Comparison of ENCODE assay signal across 24 cellular contexts in the genomic region with DNA sequence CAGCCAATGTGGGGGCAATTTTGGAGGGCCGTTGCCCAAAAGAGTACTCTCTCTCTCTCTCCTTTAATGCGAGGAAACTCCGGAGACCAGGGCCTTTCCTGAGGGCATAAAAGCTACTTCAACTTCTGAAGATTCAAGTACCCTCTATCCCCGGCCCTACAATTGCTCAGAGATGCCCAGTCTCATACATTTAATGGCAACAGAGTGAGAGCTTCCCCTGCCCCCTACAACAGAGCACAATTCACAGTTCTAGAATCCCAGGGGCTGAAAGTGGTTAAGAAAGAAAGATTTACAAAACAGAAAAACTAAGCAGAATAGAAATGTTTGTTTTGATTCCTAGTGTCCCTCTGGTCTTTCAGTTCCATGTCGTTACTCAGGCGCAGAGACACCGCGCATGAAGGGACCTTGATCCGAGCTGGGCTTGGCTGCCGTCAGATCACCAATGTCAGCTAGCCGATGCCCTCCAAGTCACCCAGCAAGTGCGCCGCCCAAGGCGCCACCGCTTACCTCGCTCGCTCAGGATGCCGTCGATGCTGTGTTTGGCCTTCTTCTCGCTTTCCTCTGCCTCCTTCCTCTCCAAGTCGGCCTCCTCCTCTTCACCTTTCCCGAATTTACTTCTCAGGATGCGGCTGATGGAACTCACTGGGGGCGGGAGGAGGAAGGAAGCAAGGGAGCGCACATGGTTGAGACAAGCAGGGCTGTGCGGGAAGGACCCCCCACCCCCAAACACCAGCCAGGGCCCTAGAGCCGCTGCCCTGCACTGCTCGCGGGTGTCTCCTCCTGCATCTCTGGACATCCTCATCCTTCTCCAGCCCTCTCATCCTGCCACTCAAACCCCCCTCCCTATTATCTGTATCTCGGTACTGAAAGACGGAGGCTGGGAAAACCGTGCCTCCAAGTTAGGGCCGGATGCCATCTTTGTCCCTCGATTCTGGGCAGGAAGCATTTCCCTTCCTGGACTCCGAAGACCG. TPM values are rescaled to one million over a fixed set of nuclear protein-coding genes. Genes with fewer than 3 reads are reported as not detected.
A peak's percentile ranks its signal among the peaks of the same experiment; 100 is the strongest.
DNase-seq lines count a peak whose midpoint lies in the region; ATAC-seq, FAIRE-seq and TF ChIP-seq lines count a peak whose summit lies in the region.
"Had no signal": no experiment of that assay in that cellular context is flagged by ENCODE, and none has a peak within 500 bp of the region (broad histone marks: within the 10 kb centered on the region; RNA-seq: fewer than 3 reads in every experiment).

No MANE protein-coding gene starts in this region.

- peak overlapping the region; percentile 54; the same call in 1 of the 2 replicates for H2AK5ac ChIP-seq in H1 (ENCODE audit: low read depth, low read length)

- peak overlapping the region; percentile 29 for H3K27ac ChIP-seq in A673 (ENCODE audit: low read depth, low read length, poor library complexity, severe bottlenecking)
- no peak overlapping the region for H3K27ac ChIP-seq in HUES6 (ENCODE audit: low read depth, low read length)
- no peak overlapping the region for H3K27ac ChIP-seq in H1 (ENCODE audit: low read depth, low read length)
- H3K27ac ChIP-seq: A549, right atrium auricular region had no signal

- H2BK5ac ChIP-seq in H1 (ENCODE audit: low read depth, low read length), result no peak overlapping the region

- peak overlapping the region in 1 of 3 experiments; percentile 61 for H3K27ac Mint-ChIP-seq in nephron
- no peak overlapping the region for H3K27ac Mint-ChIP-seq in activated naive CD4-positive, alpha-beta T cell treated with anti-CD3 and anti-CD28 coated beads, Interleukin-2, amount 50 U/mL, for 72 hours

- H3K79me2 ChIP-seq in H1 (ENCODE audit: control insufficient read depth in 1 of 2, insufficient read depth in 2 of 2, low read length in 2 of 2), result no peaks in the 10 kb centered on the region

- peak overlapping the region; percentile 59 to 88 (median 60) for H3K4me3 Mint-ChIP-seq in nephron

- CTCF ChIA-PET in A673 (lab: Charles Lee) (no interaction called here), H1 (lab: Charles Lee; ENCODE audit: partially characterized antibody) (interaction anchor here (1.2 to 4.1 kb wide), 8 partner anchors 9 to 269 kb away, joined by 5 to 19 read pairs (median 8); no protein-coding TSS in a partner anchor)

- no peak for TF ChIP-seq POLR2A in H1 (IDR thresholded peaks at IDR 0.05; ENCODE audit: control extremely low read depth in 1 of 2, low read depth in 2 of 2, low read length in 2 of 2)

- H2BK12ac ChIP-seq in H1 (ENCODE audit: low read depth, low read length), result peak overlapping the region; percentile 62; the same call in 1 of the 2 replicates

- TF ChIP-seq RAD21 in H1 (IDR thresholded peaks at IDR 0.05 in 1 of 2, conservative IDR thresholded peaks at IDR 0.05 in 1 of 2; ENCODE audit: low read depth in 2 of 2, low read length in 2 of 2), result no peak

- H4K91ac ChIP-seq in H1 (replicated peaks; ENCODE audit: insufficient read length, low read length), result no peak overlapping the region

- H3K4me1 ChIP-seq in A673 (ENCODE audit: insufficient read depth, low read length, poor library complexity, severe bottlenecking), result peaks cover 38% of the 10 kb centered on the region
- peaks cover 67% of the 10 kb centered on the region for H3K4me1 ChIP-seq in HUES6 (ENCODE audit: control insufficient read depth, insufficient read depth, low read length)
- H3K4me1 ChIP-seq in H1 (replicated peaks in 1 of 4; ENCODE audit: control insufficient read depth in 3 of 4, insufficient read depth in 4 of 4, low read length in 3 of 4), result peaks cover 19 to 32% (median 27%) of the 10 kb centered on the region in 4 experiments

- no peaks in the 10 kb centered on the region for H3K9me3 Mint-ChIP-seq in nephron
- H3K9me3 Mint-ChIP-seq in activated naive CD4-positive, alpha-beta T cell treated with anti-CD3 and anti-CD28 coated beads, Interleukin-2, amount 50 U/mL, for 72 hours, result peaks cover under 1 to 8% of the 10 kb centered on the region in 2 donors

- H3K27me3 ChIP-seq in A673 (replicated peaks; ENCODE audit: insufficient read depth, low read depth, low read length, poor library complexity), result no peaks in the 10 kb centered on the region
- H3K27me3 ChIP-seq in HUES6 (ENCODE audit: control insufficient read depth, insufficient read depth, low read length), result peaks cover 94% of the 10 kb centered on the region
- peaks cover 78 to 98% (median 90%) of the 10 kb centered on the region in 4 experiments for H3K27me3 ChIP-seq in H1 (replicated peaks in 1 of 4; ENCODE audit: control insufficient read depth in 3 of 4, extremely low read depth in 1 of 4, insufficient read depth in 3 of 4, low read length in 3 of 4)

- WGBS in H1 (ENCODE audit: extremely low coverage in 1 of 2, insufficient coverage in 1 of 2, insufficient read length in 1 of 2, insufficient replicate concordance in 2 of 2, low coverage in 1 of 2, low lambda C conversion rate in 2 of 2, missing lambda C conversion rate in 1 of 2), 2 experiments, result 5% methylated on average over 36 of the region's 36 CpGs; no CpG with 5 or more reads in 1 of the 2 experiments

- H3K14ac ChIP-seq in H1 (ENCODE audit: insufficient read length), result no peak overlapping the region

- no peak overlapping the region for H4K5ac ChIP-seq in H1 (ENCODE audit: insufficient read length, low read depth, low read length)

- FAIRE-seq in H1 (lab: Jason Lieb, UNC), result no peak
- FAIRE-seq: A549, GM18507 had no signal

- peaks cover 9% of the 10 kb centered on the region; the same call in 1 of the 2 replicates for H3K23me2 ChIP-seq in H1 (ENCODE audit: low read depth, low read length)

- H3K4ac ChIP-seq in H1 (replicated peaks; ENCODE audit: insufficient read length, low read depth, low read length), result no peak overlapping the region

- no peak overlapping the region for H2AFZ ChIP-seq in H1 (ENCODE audit: low read length)

- no peak overlapping the region for H2BK120ac ChIP-seq in H1 (replicated peaks; ENCODE audit: low read depth, low read length)

- H3K36me3 Mint-ChIP-seq in nephron (ENCODE audit: low read depth), result peaks cover 3% of the 10 kb centered on the region
- peaks cover 18 to 55% of the 10 kb centered on the region in 2 donors for H3K36me3 Mint-ChIP-seq in activated naive CD4-positive, alpha-beta T cell treated with anti-CD3 and anti-CD28 coated beads, Interleukin-2, amount 50 U/mL, for 72 hours

- DNase-seq in A673 (ENCODE audit: low spot score) (no peak), H1 (ENCODE audit: low read depth in 1 of 2, low spot score in 2 of 2) (peak in 1 of 2 experiments; percentile 64), kidney tubule cell (ENCODE audit: low spot score) (no peak), NCI-H2107 (lab: John Stamatoyannopoulos, UW) (no peak), middle frontal gyrus (ENCODE audit: extremely low spot score, low spot score) (no peak)
- no peak for DNase-seq in activated naive CD4-positive, alpha-beta T cell treated with anti-CD3 and anti-CD28 coated beads, Interleukin-2, amount 50 U/mL, for 72 hours (ENCODE audit: low spot score in 2 of 2)
- DNase-seq: activated CD4-positive, alpha-beta T cell treated with anti-CD3 and anti-CD28 coated beads for 48 hours; activated effector memory CD4-positive, alpha-beta T cell treated with Interleukin-2 at 50 U/mL for 16 hours; C1 segment of cervical spinal cord; Karpas-422; left ventricle myocardium superior; mucosa of descending colon; NCI-H187; NCI-H345; occipital lobe; PC-3; SHP77 treated with DMSO at 0.1 percent for 48 hours had no signal

- no peaks in the 10 kb centered on the region for H3K79me1 ChIP-seq in H1 (ENCODE audit: low read depth, low read length)

- H2BK15ac ChIP-seq in H1 (ENCODE audit: low read length), result peak overlapping the region; percentile 24; the same call in 1 of the 2 replicates

- H3K27me3 Mint-ChIP-seq in nephron (ENCODE audit: low read depth), result peaks cover 100% of the 10 kb centered on the region

- no peak for TF ChIP-seq CTCF in A673 (conservative IDR thresholded peaks at IDR 0.05; ENCODE audit: low read depth, low read length)
- TF ChIP-seq CTCF in H1 (IDR thresholded peaks at IDR 0.05; ENCODE audit: control extremely low read depth in 1 of 3, insufficient read depth in 1 of 3, low read depth in 1 of 3, low read length in 3 of 3), result no peak
- TF ChIP-seq CTCF in nephron (IDR thresholded peaks at IDR 0.05; ENCODE audit: unreplicated experiment in 3 of 3), result no peak

- H3K56ac ChIP-seq in H1 (replicated peaks; ENCODE audit: insufficient read length, low read depth, low read length), result no peak overlapping the region

- 0 out of 2 replicates have a peak overlapping the region, but pooled peaks have one; percentile 34 for H2BK20ac ChIP-seq in H1 (ENCODE audit: low read length)

- intact Hi-C loops in A673 (cut with micrococcal nuclease; ENCODE audit: unreplicated experiment), result loop anchor here (5.0 kb wide), 1 partner anchor 87 kb away; no protein-coding TSS in a partner anchor

- peaks cover 10 to 34% of the 10 kb centered on the region in 2 experiments for H4K20me1 ChIP-seq in H1 (replicated peaks in 1 of 2; ENCODE audit: control insufficient read depth in 1 of 2, insufficient read depth in 2 of 2, low read length in 2 of 2)

- peaks cover 35% of the 10 kb centered on the region for H3K4me1 Mint-ChIP-seq in nephron

- BruUV-seq in A673 (replicated peaks; lab: Mats Ljungman, UMichigan), result no TSS peak

- H3K9ac ChIP-seq in HUES6 (ENCODE audit: low read length) (no peak overlapping the region), H1 (replicated peaks in 1 of 4; ENCODE audit: extremely low read depth in 1 of 4, low read depth in 3 of 4, low read length in 3 of 4) (no peak overlapping the region; a peak in 1 of 7 replicates)

- POLR2A ChIA-PET in A673 (lab: Charles Lee; ENCODE audit: low non-redundant PET), result no interaction called here
- POLR2A ChIA-PET in H1 (lab: Charles Lee; ENCODE audit: partially characterized antibody), result interaction anchor here (1.3 kb wide), 1 partner anchor 14 kb away, joined by 3 read pairs; no protein-coding TSS in a partner anchor

- H3K23ac ChIP-seq in H1 (ENCODE audit: insufficient read length), result no peak overlapping the region

- TF ChIP-seq EP300 in H1 (IDR thresholded peaks at IDR 0.05; ENCODE audit: borderline replicate concordance in 1 of 2, low read depth in 2 of 2, low read length in 2 of 2), result no peak

- peak overlapping the region; percentile 55 to 56 for H3K4me2 ChIP-seq in H1 (ENCODE audit: insufficient read depth in 1 of 2, low read depth in 2 of 2, low read length in 2 of 2)

- no peak overlapping the region for H4K8ac ChIP-seq in H1 (ENCODE audit: extremely low read depth, insufficient read depth, low read length)

- H3K36me3 ChIP-seq in A673 (ENCODE audit: insufficient read depth, low read length, poor library complexity, severe bottlenecking) (peaks cover 30% of the 10 kb centered on the region), HUES6 (ENCODE audit: control insufficient read depth, insufficient read depth, low read length) (no peaks in the 10 kb centered on the region), H1 (ENCODE audit: control insufficient read depth in 2 of 4, insufficient read depth in 4 of 4, low read length in 3 of 4) (no peaks in the 10 kb centered on the region; a peak in 1 of 8 replicates)
- H3K36me3 ChIP-seq: right atrium auricular region had no signal

- H3K9me3 ChIP-seq in A673 (ENCODE audit: low read depth, low read length, poor library complexity, severe bottlenecking), result no peaks in the 10 kb centered on the region
- H3K9me3 ChIP-seq in HUES6 (ENCODE audit: control insufficient read depth, insufficient read depth, low read depth, low read length), result no peaks in the 10 kb centered on the region
- no peaks in the 10 kb centered on the region for H3K9me3 ChIP-seq in H1 (ENCODE audit: insufficient read depth in 2 of 2, low read depth in 1 of 2, low read length in 1 of 2)
- H3K9me3 ChIP-seq: A549, mucosa of descending colon, right atrium auricular region had no signal

- ATAC-seq in activated naive CD4-positive, alpha-beta T cell treated with anti-CD3 and anti-CD28 coated beads, Interleukin-2, amount 50 U/mL, for 72 hours, result no peak
- ATAC-seq: A549, left ventricle myocardium superior, mucosa of descending colon, PC-3 had no signal

- no peak overlapping the region for H3K18ac ChIP-seq in H1 (ENCODE audit: extremely low read depth, low read length)

- H3K4me3 ChIP-seq in A673 (ENCODE audit: low read depth, low read length, poor library complexity, severe bottlenecking) (peak overlapping the region; percentile 6), HUES6 (ENCODE audit: low read depth, low read length) (peak overlapping the region; percentile 42; the same call in 1 of the 2 replicates), H1 (ENCODE audit: extremely low read depth in 1 of 4, insufficient read depth in 2 of 4, low read depth in 3 of 4, low read length in 4 of 4) (peak overlapping the region in 1 of 4 experiments; percentile 35; a peak in 3 of 8 replicates)
- H3K4me3 ChIP-seq: mucosa of descending colon had no signal

RNA-seq across cellular contexts. Expression of a gene that starts 4.9 kb away (rescaled TPM):
- total RNA-seq in A673 (2021), result 39.3 and 47.2 TPM in 2 replicates
- total RNA-seq in H1 (2021; fragmentation: NEBNext Ultra II Directional; extraction: Animal tissue kit (Norgen Biotek cat#: 25700)), result not detected in 2 replicates
- 0.33 and 0.35 TPM in 2 replicates for polyA plus RNA-seq in H1 (2011; rRNA removed)
- polyA plus RNA-seq in H1 (2011; cell fraction: cytosol; rRNA removed), result 0.13 TPM
- 1.0 TPM for polyA plus RNA-seq in H1 (2011; cell fraction: nucleus; rRNA removed)
- polyA plus RNA-seq in H1 (2012, experiment 1 of 2), result 0.18 to 0.59 TPM (median 0.23 TPM) in 4 replicates
- 0.13 TPM for polyA plus RNA-seq in H1 (2012, experiment 2 of 2)
- polyA plus RNA-seq in H1 (2013, experiment 1 of 2), result not detected
- not detected for polyA plus RNA-seq in H1 (2013, experiment 2 of 2)
- 0.69 TPM in 1 of 2 replicates, not detected in the other for polyA minus RNA-seq in H1 (2011; rRNA and poly(A)+ RNA removed)
- polyA minus RNA-seq in H1 (2011; cell fraction: cytosol; rRNA and poly(A)+ RNA removed), result not detected
- not detected for polyA minus RNA-seq in H1 (2011; cell fraction: nucleus; rRNA and poly(A)+ RNA removed)
- not detected for total RNA-seq in activated naive CD4-positive, alpha-beta T cell treated with anti-CD3 and anti-CD28 coated beads, Interleukin-2, amount 50 U/mL, for 72 hours
- total RNA-seq: G401, left ventricle myocardium superior, mucosa of descending colon, PC-3 had no signal
- polyA plus RNA-seq: A549, urinary bladder had no signal

Comparison
In these comparisons a context has a peak if more than half of its experiments do, and no peak if none do; other contexts are left out.
1. RNA of a gene that starts 4.9 kb away (total RNA-seq): 39.3 to 47.2 TPM in A673; not detected in H1 and not detected in activated naive CD4-positive, alpha-beta T cell treated with anti-CD3 and anti-CD28 coated beads, Interleukin-2, amount 50 U/mL, for 72 hours; every median in the first group is over 10 times any median in the second.